ENCODE assay signal across 9 cellular contexts in the genomic region with DNA sequence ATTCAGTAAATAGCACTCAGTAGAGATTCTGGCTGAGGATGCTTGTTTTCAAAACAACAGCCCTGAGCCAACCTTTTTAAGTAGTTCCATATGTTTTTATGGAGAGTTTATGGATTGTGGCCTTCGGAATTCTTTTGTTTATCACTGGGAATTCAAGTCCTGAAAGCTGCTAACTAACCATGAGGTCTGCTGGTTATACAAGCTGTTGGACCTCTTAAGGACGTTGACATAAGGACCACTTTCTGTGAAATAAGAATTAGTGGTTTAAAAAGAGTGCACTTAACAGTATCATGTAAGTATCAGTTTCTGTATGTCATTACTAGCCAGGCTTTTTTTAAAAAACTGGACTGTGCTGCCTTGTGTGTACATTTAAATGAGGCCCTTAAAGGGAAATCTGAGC.
A peak's percentile ranks its signal among the peaks of the same experiment; 100 is the strongest.
DNase-seq lines count a peak whose midpoint lies in the region; ATAC-seq, FAIRE-seq and TF ChIP-seq lines count a peak whose summit lies in the region.
"Had no signal": no experiment of that assay in that cellular context is flagged by ENCODE, and none has a peak within 500 bp of the region (broad histone marks: within the 10 kb centered on the region; RNA-seq: fewer than 3 reads in every experiment).

No MANE protein-coding gene starts in this region.

- POLR2A ChIA-PET in WTC11 (lab: Charles Lee) = no interaction called here

- no peak overlapping the region for H3K4me3 ChIP-seq in MM.1S (ENCODE audit: low read length)

- H3K9ac ChIP-seq in MM.1S (ENCODE audit: low read length) = no peak overlapping the region

- peaks cover 31% of the 10 kb centered on the region for H3K4me1 ChIP-seq in MM.1S (ENCODE audit: low read length)

- no peaks in the 10 kb centered on the region; the same call in 1 of the 2 replicates for H3F3A ChIP-seq in MM.1S (ENCODE audit: insufficient read depth, low read length)

- H3K36me3 ChIP-seq in MM.1S (replicated peaks; ENCODE audit: insufficient read depth, low read length) = no peaks in the 10 kb centered on the region

- H3K4me3 Mint-ChIP-seq in mesothelial cell of epicardium (no peak overlapping the region), WTC11 (no peak overlapping the region)
- no peak overlapping the region for H3K4me3 Mint-ChIP-seq in natural killer cell treated with Interleukin-12 subunit alpha and Interleukin-12 subunit beta and Interleukin-15 and Interleukin-18, amount 100 ng/mL, for 72 hours

- H3K27me3 Mint-ChIP-seq in mesothelial cell of epicardium (ENCODE audit: low read depth) (no peaks in the 10 kb centered on the region), WTC11 (ENCODE audit: low read depth) (no peaks in the 10 kb centered on the region)
- peaks cover 4 to 13% of the 10 kb centered on the region in 2 donors for H3K27me3 Mint-ChIP-seq in natural killer cell treated with Interleukin-12 subunit alpha and Interleukin-12 subunit beta and Interleukin-15 and Interleukin-18, amount 100 ng/mL, for 72 hours

- peaks cover 18% of the 10 kb centered on the region for H3K4me1 Mint-ChIP-seq in mesothelial cell of epicardium
- peaks cover 40% of the 10 kb centered on the region for H3K4me1 Mint-ChIP-seq in WTC11
- peaks cover 12 to 15% of the 10 kb centered on the region in 2 donors for H3K4me1 Mint-ChIP-seq in natural killer cell treated with Interleukin-12 subunit alpha and Interleukin-12 subunit beta and Interleukin-15 and Interleukin-18, amount 100 ng/mL, for 72 hours (ENCODE audit: low read depth in 2 of 2)

- no peak overlapping the region for H2AFZ ChIP-seq in MM.1S (ENCODE audit: low read length)

- CTCF ChIA-PET in WTC11 (lab: Charles Lee) = interaction anchor here (1.2 kb wide), 1 partner anchor 62 kb away, joined by 3 read pairs; no protein-coding TSS in a partner anchor

- DNase-seq in GM18507 (ENCODE audit: extremely low spot score, insufficient read length, low read depth) (no peak), H4 (ENCODE audit: low spot score) (peak; percentile 94), MM.1S (peak; percentile 50), mesothelial cell of epicardium (ENCODE audit: low spot score in 2 of 2, unreplicated experiment in 2 of 2) (no peak), HT-29 (ENCODE audit: low spot score) (no peak), NCI-H1694 treated with DMSO at 0.1 percent for 48 hours (lab: John Stamatoyannopoulos, UW) (no peak), WTC11 (ENCODE audit: low spot score) (no peak)
- DNase-seq in natural killer cell treated with Interleukin-12 subunit alpha and Interleukin-12 subunit beta and Interleukin-15 and Interleukin-18, amount 100 ng/mL, for 72 hours (ENCODE audit: low spot score) = no peak
- DNase-seq: NCI-H510A treated with DMSO at 0.1 percent for 48 hours had no signal

- H3K9me3 ChIP-seq in MM.1S (replicated peaks; ENCODE audit: insufficient read depth, low read length) = no peaks in the 10 kb centered on the region

- H3K27ac Mint-ChIP-seq in mesothelial cell of epicardium = peak overlapping the region; percentile 18
- H3K27ac Mint-ChIP-seq in WTC11 = no peak overlapping the region
- no peak overlapping the region for H3K27ac Mint-ChIP-seq in natural killer cell treated with Interleukin-12 subunit alpha and Interleukin-12 subunit beta and Interleukin-15 and Interleukin-18, amount 100 ng/mL, for 72 hours

- peak overlapping the region; percentile 24; the same call in 1 of the 2 replicates for H3K4me2 ChIP-seq in MM.1S (ENCODE audit: low read depth, low read length)

- H3K9me3 Mint-ChIP-seq in mesothelial cell of epicardium (peaks cover 15% of the 10 kb centered on the region), WTC11 (peaks cover 17% of the 10 kb centered on the region)
- H3K9me3 Mint-ChIP-seq in natural killer cell treated with Interleukin-12 subunit alpha and Interleukin-12 subunit beta and Interleukin-15 and Interleukin-18, amount 100 ng/mL, for 72 hours = no peaks in the 10 kb centered on the region

- TF ChIP-seq CTCF in MM.1S (IDR thresholded peaks at IDR 0.05; ENCODE audit: low read length) (no peak), mesothelial cell of epicardium (IDR thresholded peaks at IDR 0.05; ENCODE audit: unreplicated experiment) (no peak), WTC11 (IDR thresholded peaks at IDR 0.05) (no peak)

- no peaks in the 10 kb centered on the region for H4K20me1 ChIP-seq in MM.1S (ENCODE audit: insufficient read depth, low read length)

- H3K79me2 ChIP-seq in MM.1S (ENCODE audit: low read length) = no peaks in the 10 kb centered on the region

- no peak overlapping the region for H3K27ac ChIP-seq in MM.1S (ENCODE audit: low read length)

- H3K36me3 Mint-ChIP-seq in mesothelial cell of epicardium (peaks cover 3% of the 10 kb centered on the region), WTC11 (no peaks in the 10 kb centered on the region; the same call in 1 of the 2 replicates)
- H3K36me3 Mint-ChIP-seq in natural killer cell treated with Interleukin-12 subunit alpha and Interleukin-12 subunit beta and Interleukin-15 and Interleukin-18, amount 100 ng/mL, for 72 hours = no peaks in the 10 kb centered on the region

- H3K27me3 ChIP-seq in MM.1S (replicated peaks; ENCODE audit: insufficient read depth, low read length) = no peaks in the 10 kb centered on the region

- ATAC-seq in WTC11 = no peak
- no peak for ATAC-seq in natural killer cell treated with Interleukin-12 subunit alpha and Interleukin-12 subunit beta and Interleukin-15 and Interleukin-18, amount 100 ng/mL, for 72 hours

- FAIRE-seq in GM18507 (lab: Jason Lieb, UNC) = peak; percentile 29

- no peaks in the 10 kb centered on the region for H3K9me2 ChIP-seq in MM.1S (replicated peaks; ENCODE audit: insufficient read depth, low read length)

TF ChIP-seq in WTC11, 78 proteins besides CTCF, POLR2A, EP300 and RAD21 (continues in another document):
- no peak for TF ChIP-seq SP1 (CRISPR knock-in tag; conservative IDR thresholded peaks at IDR 0.05)
- TF ChIP-seq, protein P1, sequence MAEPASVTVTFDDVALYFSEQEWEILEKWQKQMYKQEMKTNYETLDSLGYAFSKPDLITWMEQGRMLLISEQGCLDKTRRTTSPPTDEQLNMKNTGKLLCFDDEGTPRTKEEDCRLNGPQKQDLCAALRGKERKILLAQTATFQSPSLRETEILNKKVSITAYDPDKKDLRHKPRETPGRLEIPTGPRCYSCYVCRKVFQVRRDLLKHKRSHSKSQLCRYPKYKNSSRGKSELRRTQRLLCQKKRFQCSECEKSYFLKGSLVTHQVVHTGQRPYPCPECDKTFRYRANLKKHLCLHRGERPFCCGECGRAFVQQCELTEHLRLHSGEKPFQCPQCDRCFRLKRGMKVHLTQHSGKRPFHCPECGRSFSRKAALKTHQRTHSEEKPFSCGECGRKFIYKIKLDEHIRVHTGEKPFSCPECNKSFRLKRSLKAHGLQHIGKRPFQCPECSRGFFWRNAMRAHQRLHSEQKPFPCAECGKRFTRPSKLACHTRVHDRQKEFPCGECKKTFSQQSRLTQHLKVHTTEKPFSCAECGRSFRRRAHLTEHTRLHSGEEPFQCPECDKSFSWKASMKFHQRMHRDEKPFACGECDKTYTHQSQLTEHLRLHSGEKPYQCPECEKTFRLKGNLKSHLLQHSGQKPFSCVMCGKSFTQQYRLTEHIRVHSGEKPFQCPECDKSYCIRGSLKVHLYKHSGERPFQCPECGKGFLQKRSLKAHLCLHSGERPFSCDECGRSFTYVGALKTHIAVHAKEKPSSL (CRISPR knock-in tag; conservative IDR thresholded peaks at IDR 0.05) = no peak
- TF ChIP-seq, protein P2, sequence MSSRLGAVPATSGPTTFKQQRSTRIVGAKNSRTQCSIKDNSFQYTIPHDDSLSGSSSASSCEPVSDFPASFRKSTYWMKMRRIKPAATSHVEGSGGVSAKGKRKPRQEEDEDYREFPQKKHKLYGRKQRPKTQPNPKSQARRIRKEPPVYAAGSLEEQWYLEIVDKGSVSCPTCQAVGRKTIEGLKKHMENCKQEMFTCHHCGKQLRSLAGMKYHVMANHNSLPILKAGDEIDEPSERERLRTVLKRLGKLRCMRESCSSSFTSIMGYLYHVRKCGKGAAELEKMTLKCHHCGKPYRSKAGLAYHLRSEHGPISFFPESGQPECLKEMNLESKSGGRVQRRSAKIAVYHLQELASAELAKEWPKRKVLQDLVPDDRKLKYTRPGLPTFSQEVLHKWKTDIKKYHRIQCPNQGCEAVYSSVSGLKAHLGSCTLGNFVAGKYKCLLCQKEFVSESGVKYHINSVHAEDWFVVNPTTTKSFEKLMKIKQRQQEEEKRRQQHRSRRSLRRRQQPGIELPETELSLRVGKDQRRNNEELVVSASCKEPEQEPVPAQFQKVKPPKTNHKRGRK (CRISPR knock-in tag; IDR thresholded peaks at IDR 0.05; ENCODE audit: borderline replicate concordance) = no peak
- no peak for TF ChIP-seq ZNF263 (CRISPR knock-in tag; IDR thresholded peaks at IDR 0.05; ENCODE audit: low read depth)
- no peak for TF ChIP-seq RORB (CRISPR knock-in tag; IDR thresholded peaks at IDR 0.05)
- TF ChIP-seq, protein P3, sequence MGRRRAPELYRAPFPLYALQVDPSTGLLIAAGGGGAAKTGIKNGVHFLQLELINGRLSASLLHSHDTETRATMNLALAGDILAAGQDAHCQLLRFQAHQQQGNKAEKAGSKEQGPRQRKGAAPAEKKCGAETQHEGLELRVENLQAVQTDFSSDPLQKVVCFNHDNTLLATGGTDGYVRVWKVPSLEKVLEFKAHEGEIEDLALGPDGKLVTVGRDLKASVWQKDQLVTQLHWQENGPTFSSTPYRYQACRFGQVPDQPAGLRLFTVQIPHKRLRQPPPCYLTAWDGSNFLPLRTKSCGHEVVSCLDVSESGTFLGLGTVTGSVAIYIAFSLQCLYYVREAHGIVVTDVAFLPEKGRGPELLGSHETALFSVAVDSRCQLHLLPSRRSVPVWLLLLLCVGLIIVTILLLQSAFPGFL (CRISPR knock-in tag; IDR thresholded peaks at IDR 0.05; ENCODE audit: borderline replicate concordance) = no peak
- no peak for TF ChIP-seq USF2 (CRISPR knock-in tag; IDR thresholded peaks at IDR 0.05)
- TF ChIP-seq JUN (CRISPR knock-in tag; IDR thresholded peaks at IDR 0.05) = no peak
- no peak for TF ChIP-seq KAT7 (CRISPR knock-in tag; IDR thresholded peaks at IDR 0.05; ENCODE audit: borderline replicate concordance)

Comparison
In these comparisons a context has a peak if more than half of its experiments do, and no peak if none do; other contexts are left out.
1. DNase-seq: peak in H4 (single experiment) and MM.1S (single experiment); none in GM18507 (single experiment), mesothelial cell of epicardium (0 of 2), HT-29 (single experiment), NCI-H1694 treated with DMSO at 0.1 percent for 48 hours (single experiment), WTC11 (single experiment) and natural killer cell treated with Interleukin-12 subunit alpha and Interleukin-12 subunit beta and Interleukin-15 and Interleukin-18, amount 100 ng/mL, for 72 hours (single experiment).